1 cellular context compared by ENCODE assay signal in genomic region chr17:50560185-50560824, GRCh38.
TF ChIP-seq lines count a peak whose summit lies in the region.

TSS of gene CACNA1G (plus strand) at chr17:50560715. CDS start at chr17:50561460, 745 bp downstream.

TF ChIP-seq in endothelial cell of umbilical vein, 7 proteins besides CTCF, POLR2A, EP300 and RAD21 (continued from another document):
- TF ChIP-seq GATA2 (IDR thresholded peaks at IDR 0.05; ENCODE audit: insufficient read depth, insufficient read length, low read depth, low read length) = no peak
